8 cellular contexts compared by ENCODE assay signal in the genomic region with DNA sequence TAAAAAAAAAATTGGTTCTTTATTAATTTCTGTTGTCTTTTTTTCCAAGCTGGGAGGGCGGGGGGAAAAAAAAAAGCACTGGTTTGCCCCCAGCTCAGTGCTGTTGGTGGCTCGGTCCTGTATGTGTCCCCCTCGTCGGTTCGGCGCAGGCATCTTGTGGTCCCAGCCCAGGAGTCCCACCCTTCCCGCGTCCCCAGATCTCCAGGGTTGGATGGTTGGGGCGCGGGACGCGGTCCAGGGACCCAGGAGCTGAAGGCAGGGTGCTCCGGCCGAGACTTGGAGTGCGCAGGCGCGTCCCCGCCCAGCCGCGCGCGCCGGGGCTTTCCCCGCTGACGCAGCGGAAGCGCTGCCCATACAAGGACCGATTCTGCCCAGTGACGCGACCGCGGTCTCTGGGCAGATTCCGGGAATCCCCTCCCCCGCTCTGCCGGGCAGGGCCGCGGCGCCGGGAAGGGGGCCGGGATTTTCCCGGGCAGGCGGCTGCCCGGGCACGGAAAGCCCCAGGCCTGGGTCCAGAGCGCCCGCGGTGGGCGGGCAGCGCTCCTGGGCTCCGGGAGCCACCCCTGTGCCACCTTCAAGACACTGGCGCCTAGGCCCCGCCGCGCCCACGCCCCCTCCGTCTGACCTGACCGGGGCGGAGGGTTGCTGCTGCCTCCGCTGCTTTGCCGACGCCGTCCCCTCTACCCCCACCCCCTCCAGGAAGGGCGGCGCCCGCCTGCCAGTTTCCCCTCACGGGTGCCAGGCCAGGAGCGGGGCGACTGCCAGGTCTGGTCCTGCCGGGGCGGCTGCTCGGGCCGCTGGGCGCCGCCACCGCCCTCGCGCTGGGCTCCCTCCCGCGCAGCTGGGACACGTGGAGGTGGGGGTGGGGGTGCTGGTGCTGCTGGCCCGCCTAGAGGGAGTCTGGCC. TPM values are rescaled to one million over a fixed set of nuclear protein-coding genes. Genes with fewer than 3 reads are reported as not detected.
DNase-seq lines count a peak whose midpoint lies in the region; ATAC-seq and TF ChIP-seq lines count a peak whose summit lies in the region.

No MANE protein-coding gene starts in this region.

- no peak overlapping the region for H4K91ac ChIP-seq in neuronal stem cell (ENCODE audit: low read depth, low read length, poor library complexity)

- H3K4me1 ChIP-seq in Caco-2 = peaks cover 24% of the 10 kb centered on the region
- peaks cover 35% of the 10 kb centered on the region for H3K4me1 ChIP-seq in Loucy (ENCODE audit: insufficient read depth, low read length, poor library complexity, severe bottlenecking)
- H3K4me1 ChIP-seq in SJSA1 (replicated peaks) = peaks cover 43% of the 10 kb centered on the region
- H3K4me1 ChIP-seq in neuronal stem cell (ENCODE audit: control insufficient read depth in 2 of 2, insufficient read depth in 1 of 2, low read depth in 1 of 2, low read length in 2 of 2) = peaks cover 21 to 37% of the 10 kb centered on the region in 2 donors
- H3K4me1 ChIP-seq in subcutaneous abdominal adipose tissue (ENCODE audit: control insufficient read depth in 5 of 5, insufficient read depth in 5 of 5, low read length in 5 of 5) = peaks cover 13 to 41% (median 32%) of the 10 kb centered on the region in 5 donors

- peak overlapping the region; percentile 29 for H2AK5ac ChIP-seq in neuronal stem cell (ENCODE audit: low read depth, low read length)

- peaks cover 23% of the 10 kb centered on the region for H3K4me1 Mint-ChIP-seq in Caco-2 (ENCODE audit: low read depth, unreplicated experiment)
- H3K4me1 Mint-ChIP-seq in activated naive CD4-positive, alpha-beta T cell treated with anti-CD3 and anti-CD28 coated beads for 36 hours (ENCODE audit: low read depth) = peaks cover 31% of the 10 kb centered on the region

- peak overlapping the region; percentile 93 for H3K4me3 ChIP-seq in Caco-2 (ENCODE audit: low read depth, low read length)
- H3K4me3 ChIP-seq in Loucy (ENCODE audit: low read length, poor library complexity, severe bottlenecking) = peak overlapping the region; percentile 96
- peak overlapping the region; percentile 70 for H3K4me3 ChIP-seq in SJSA1
- peak overlapping the region; percentile 60 to 73 for H3K4me3 ChIP-seq in neuronal stem cell (ENCODE audit: low read length in 2 of 2)
- peak overlapping the region; percentile 75 to 100 (median 98) for H3K4me3 ChIP-seq in subcutaneous abdominal adipose tissue (ENCODE audit: low read depth in 1 of 5, low read length in 5 of 5)

- H3K27ac ChIP-seq in SJSA1 (peak overlapping the region; percentile 93), neuronal stem cell (replicated peaks; ENCODE audit: low read length) (no peak overlapping the region), subcutaneous abdominal adipose tissue (ENCODE audit: low read depth, low read length) (peak overlapping the region; percentile 100)

- H4K8ac ChIP-seq in neuronal stem cell (ENCODE audit: low read depth, low read length) = no peak overlapping the region

- H2AFZ ChIP-seq in Loucy (ENCODE audit: low read length) = peak overlapping the region; percentile 78
- peak overlapping the region; percentile 88 for H2AFZ ChIP-seq in neuronal stem cell (ENCODE audit: low read length)

- H4K20me1 ChIP-seq in Loucy (ENCODE audit: insufficient read depth, low read length, poor library complexity, severe bottlenecking) = no peaks in the 10 kb centered on the region

- H3K36me3 Mint-ChIP-seq in Caco-2 (ENCODE audit: insufficient read depth, unreplicated experiment) = peaks cover 57% of the 10 kb centered on the region
- peaks cover 16% of the 10 kb centered on the region for H3K36me3 Mint-ChIP-seq in activated naive CD4-positive, alpha-beta T cell treated with anti-CD3 and anti-CD28 coated beads for 36 hours (ENCODE audit: low read depth)

- H3K23ac ChIP-seq in neuronal stem cell (ENCODE audit: low read depth, low read length, poor library complexity) = peak overlapping the region; percentile 90

- no peak overlapping the region for H2BK12ac ChIP-seq in neuronal stem cell (ENCODE audit: low read length)

- H3F3A ChIP-seq in Loucy (ENCODE audit: low read depth) = no peaks in the 10 kb centered on the region; the same call in 1 of the 2 replicates

- ATAC-seq in GM21528 (IDR thresholded peaks at IDR 0.05; ENCODE audit: low FRiP score, unreplicated experiment) = peak; percentile 33

- no TSS peak for BruUV-seq in Caco-2 (replicated peaks; lab: Mats Ljungman, UMichigan)

- H2BK15ac ChIP-seq in neuronal stem cell (ENCODE audit: low read length) = no peak overlapping the region

- WGBS in neuronal stem cell (ENCODE audit: extremely low coverage in 2 of 2, insufficient read length in 2 of 2, insufficient replicate concordance in 1 of 2), 2 donors = no CpG with 5 or more reads among the region's 81 CpGs

- CTCF ChIA-PET in Caco-2 (lab: Charles Lee) = interaction anchor here (0.5 to 3.7 kb wide), 9 partner anchors 11 to 183 kb away, joined by 3 to 38 read pairs (median 5); partner anchors contain the start of gene TRIR
- CTCF ChIA-PET in activated naive CD4-positive, alpha-beta T cell treated with anti-CD3 and anti-CD28 coated beads for 36 hours (lab: Charles Lee) = interaction anchor here (1.3 to 13.8 kb wide), 5 partner anchors 11 to 54 kb away, joined by 3 to 341 read pairs (median 40); partner anchors contain the start of gene HOOK2

- peaks cover 21% of the 10 kb centered on the region for H3K79me2 ChIP-seq in Loucy (ENCODE audit: insufficient read depth, low read length)

- H3K36me3 ChIP-seq in Caco-2 (ENCODE audit: control insufficient read depth, insufficient read depth, low read length) (no peaks in the 10 kb centered on the region; the same call in 1 of the 2 replicates), Loucy (ENCODE audit: insufficient read depth, low read length) (no peaks in the 10 kb centered on the region), SJSA1 (peaks cover 16% of the 10 kb centered on the region), neuronal stem cell (replicated peaks in 1 of 2; ENCODE audit: control insufficient read depth in 2 of 2, insufficient read depth in 2 of 2, low read length in 2 of 2) (peaks cover under 1 to 12% of the 10 kb centered on the region in 2 donors), subcutaneous abdominal adipose tissue (ENCODE audit: control insufficient read depth in 5 of 5, insufficient read depth in 5 of 5, low read length in 5 of 5) (peaks cover 0 to 10% (median 4%) of the 10 kb centered on the region in 5 donors)

- no peaks in the 10 kb centered on the region for H3K27me3 Mint-ChIP-seq in Caco-2 (ENCODE audit: insufficient read depth, unreplicated experiment)
- H3K27me3 Mint-ChIP-seq in activated naive CD4-positive, alpha-beta T cell treated with anti-CD3 and anti-CD28 coated beads for 36 hours (ENCODE audit: low read depth) = no peaks in the 10 kb centered on the region

- no peak overlapping the region for H2BK120ac ChIP-seq in neuronal stem cell (ENCODE audit: low read depth, low read length)

- H3K14ac ChIP-seq in neuronal stem cell (ENCODE audit: low read length) = no peak overlapping the region

- peak overlapping the region; percentile 70 for H3K18ac ChIP-seq in neuronal stem cell (ENCODE audit: low read length)

- peak overlapping the region; percentile 92 for H3K4me3 Mint-ChIP-seq in Caco-2 (ENCODE audit: unreplicated experiment)
- peak overlapping the region; percentile 97 for H3K4me3 Mint-ChIP-seq in activated naive CD4-positive, alpha-beta T cell treated with anti-CD3 and anti-CD28 coated beads for 36 hours

- peak overlapping the region; percentile 83 for H3K27ac Mint-ChIP-seq in Caco-2 (ENCODE audit: unreplicated experiment)
- peak overlapping the region; percentile 96 for H3K27ac Mint-ChIP-seq in activated naive CD4-positive, alpha-beta T cell treated with anti-CD3 and anti-CD28 coated beads for 36 hours

- H3K9me3 ChIP-seq in Caco-2 (no peaks in the 10 kb centered on the region), Loucy (ENCODE audit: insufficient read depth, low read depth, low read length) (no peaks in the 10 kb centered on the region), SJSA1 (replicated peaks) (no peaks in the 10 kb centered on the region), neuronal stem cell (replicated peaks in 1 of 2; ENCODE audit: control insufficient read depth in 2 of 2, insufficient read depth in 1 of 2, low read depth in 1 of 2, low read length in 2 of 2) (no peaks in the 10 kb centered on the region), subcutaneous abdominal adipose tissue (ENCODE audit: control insufficient read depth in 5 of 5, low read length in 5 of 5) (no peaks in the 10 kb centered on the region)

- H3K9me3 Mint-ChIP-seq in Caco-2 (ENCODE audit: unreplicated experiment) = no peaks in the 10 kb centered on the region
- no peaks in the 10 kb centered on the region for H3K9me3 Mint-ChIP-seq in activated naive CD4-positive, alpha-beta T cell treated with anti-CD3 and anti-CD28 coated beads for 36 hours

- H3K79me1 ChIP-seq in neuronal stem cell (ENCODE audit: low read depth, low read length) = peaks cover 4% of the 10 kb centered on the region

- H3K4ac ChIP-seq in neuronal stem cell (ENCODE audit: low read length) = peak overlapping the region; percentile 30

- intact Hi-C loops in Caco-2 (cut with micrococcal nuclease; ENCODE audit: unreplicated experiment) = loop anchor here (5.0 kb wide), 1 partner anchor 359 kb away; the partner anchor contains the start of genes IER2 and STX10
- intact Hi-C loops in activated naive CD4-positive, alpha-beta T cell treated with anti-CD3 and anti-CD28 coated beads for 36 hours (cut with micrococcal nuclease) = loop anchor here (1.0 kb wide), 2 partner anchors 59 to 112 kb away; partner anchors contain the start of genes DHPS and TRIR

- H3K27me3 ChIP-seq in Caco-2 (replicated peaks; ENCODE audit: control insufficient read depth, insufficient read depth, low read length) (no peaks in the 10 kb centered on the region), Loucy (ENCODE audit: insufficient read depth, low read length, poor library complexity, severe bottlenecking) (no peaks in the 10 kb centered on the region), SJSA1 (replicated peaks) (no peaks in the 10 kb centered on the region), neuronal stem cell (ENCODE audit: control insufficient read depth in 3 of 3, insufficient read depth in 3 of 3, low read depth in 1 of 3, low read length in 3 of 3) (peaks cover 0 to 31% (median 3%) of the 10 kb centered on the region in 3 experiments), subcutaneous abdominal adipose tissue (ENCODE audit: control insufficient read depth in 5 of 5, insufficient read depth in 4 of 5, low read length in 5 of 5) (no peaks in the 10 kb centered on the region)

- no peaks in the 10 kb centered on the region for H3K9me2 ChIP-seq in Loucy (replicated peaks; ENCODE audit: low read depth, low read length)

- H3K9ac ChIP-seq in Loucy (ENCODE audit: low read depth, low read length, poor library complexity, severe bottlenecking) (peak overlapping the region; percentile 94), neuronal stem cell (ENCODE audit: low read depth, low read length, poor library complexity) (peak overlapping the region; percentile 73), subcutaneous abdominal adipose tissue (ENCODE audit: low read length in 5 of 5) (peak overlapping the region; percentile 90 to 100 (median 100))

- TF ChIP-seq CTCF in Caco-2 (IDR thresholded peaks at IDR 0.05; ENCODE audit: insufficient read depth in 1 of 2, low read depth in 1 of 2, low read length in 1 of 2, severe bottlenecking in 1 of 2, unreplicated experiment in 1 of 2) = no peak
- no peak for TF ChIP-seq CTCF in Loucy (conservative IDR thresholded peaks at IDR 0.05; ENCODE audit: low read length)

- peak; percentile 89 to 94 for DNase-seq in Caco-2
- DNase-seq in SJSA1 (ENCODE audit: low read depth in 1 of 2, low spot score in 2 of 2) = peak; percentile 94 to 99
- peak; percentile 93 for DNase-seq in activated naive CD4-positive, alpha-beta T cell treated with anti-CD3 and anti-CD28 coated beads for 36 hours
- DNase-seq in foreskin melanocyte = peak; percentile 85
- DNase-seq in neuronal stem cell (ENCODE audit: low spot score) = peak; percentile 94

- H2BK5ac ChIP-seq in neuronal stem cell (ENCODE audit: low read length) = peak overlapping the region; percentile 55

- POLR2A ChIA-PET in Caco-2 (lab: Charles Lee) = interaction anchor here (0.6 to 3.0 kb wide), 9 partner anchors 9 to 1375 kb away, joined by 3 to 36 read pairs (median 6); partner anchors contain the start of genes GET3, PRDX2, RGL3 and THSD8

- H3K4me2 ChIP-seq in Loucy (ENCODE audit: low read depth, low read length, poor library complexity, severe bottlenecking) (peak overlapping the region; percentile 96), neuronal stem cell (ENCODE audit: insufficient read depth, low read length, poor library complexity, severe bottlenecking) (peak overlapping the region; percentile 99)

RNA-seq across cellular contexts. Expression of gene JUNB, which starts 2.3 kb away (rescaled TPM):
- total RNA-seq in Caco-2 (2022) = 16.4 and 19.4 TPM in 2 replicates
- 112 and 115 TPM in 2 replicates for total RNA-seq in SJSA1 (2014; rRNA removed; shearing (Covaris generic))
- 100 to 1,000 TPM; 292 to 296 TPM for total RNA-seq in activated naive CD4-positive, alpha-beta T cell treated with anti-CD3 and anti-CD28 coated beads for 36 hours
- 6.1 TPM for polyA plus RNA-seq in neuronal stem cell (2013, experiment 1 of 2)
- polyA plus RNA-seq in neuronal stem cell (2013, experiment 2 of 2) = 5.9 TPM

RNA-seq across cellular contexts. Expression of gene PRDX2, which starts 8.1 kb away (rescaled TPM):
- 265 and 285 TPM in 2 replicates for total RNA-seq in Caco-2 (2022)
- 4.6 and 8.7 TPM in 2 replicates for total RNA-seq in SJSA1 (2014; rRNA removed; shearing (Covaris generic))
- 100 to 1,000 TPM; 237 to 249 TPM for total RNA-seq in activated naive CD4-positive, alpha-beta T cell treated with anti-CD3 and anti-CD28 coated beads for 36 hours
- polyA plus RNA-seq in neuronal stem cell (2013, experiment 1 of 2) = 509 TPM
- 486 TPM for polyA plus RNA-seq in neuronal stem cell (2013, experiment 2 of 2)

RNA-seq across cellular contexts. Expression of gene THSD8, which starts 8.3 kb away (rescaled TPM):
- total RNA-seq in Caco-2 (2022) = 23.9 and 25.9 TPM in 2 replicates
- total RNA-seq in SJSA1 (2014; rRNA removed; shearing (Covaris generic)) = not detected in 2 replicates
- total RNA-seq in activated naive CD4-positive, alpha-beta T cell treated with anti-CD3 and anti-CD28 coated beads for 36 hours = 10 to 100 TPM; 41.4 to 43.2 TPM
- polyA plus RNA-seq in neuronal stem cell (2013, experiment 1 of 2) = 26.3 TPM
- polyA plus RNA-seq in neuronal stem cell (2013, experiment 2 of 2) = 22.2 TPM

RNA-seq across cellular contexts. Expression of gene RNASEH2A, which starts 12.8 kb away (rescaled TPM):
- total RNA-seq in Caco-2 (2022) = 30.9 and 37.6 TPM in 2 replicates
- total RNA-seq in SJSA1 (2014; rRNA removed; shearing (Covaris generic)) = 68.8 and 78.9 TPM in 2 replicates
- total RNA-seq in activated naive CD4-positive, alpha-beta T cell treated with anti-CD3 and anti-CD28 coated beads for 36 hours = 10 to 100 TPM; 54.8 to 55.6 TPM
- 28.6 TPM for polyA plus RNA-seq in neuronal stem cell (2013, experiment 1 of 2)
- 28.7 TPM for polyA plus RNA-seq in neuronal stem cell (2013, experiment 2 of 2)

RNA-seq across cellular contexts. Expression of gene HOOK2, which starts 18.2 kb away (rescaled TPM):
- total RNA-seq in Caco-2 (2022) = 74.2 and 80.4 TPM in 2 replicates
- total RNA-seq in SJSA1 (2014; rRNA removed; shearing (Covaris generic)) = 12.4 and 27.5 TPM in 2 replicates
- total RNA-seq in activated naive CD4-positive, alpha-beta T cell treated with anti-CD3 and anti-CD28 coated beads for 36 hours = 10 to 100 TPM; 14.0 to 14.9 TPM
- polyA plus RNA-seq in neuronal stem cell (2013, experiment 1 of 2) = 15.5 TPM
- 15.0 TPM for polyA plus RNA-seq in neuronal stem cell (2013, experiment 2 of 2)

Comparison
In these comparisons a context has a peak if more than half of its experiments do, and no peak if none do; other contexts are left out.
1. RNA of gene PRDX2, which starts 8.1 kb away (total RNA-seq): 265 to 285 TPM in Caco-2 and 237 to 249 TPM in activated naive CD4-positive, alpha-beta T cell treated with anti-CD3 and anti-CD28 coated beads for 36 hours; 4.6 to 8.7 TPM in SJSA1; every median in the first group is over 10 times any median in the second.
2. RNA of gene THSD8, which starts 8.3 kb away (total RNA-seq): 41.4 to 43.2 TPM in activated naive CD4-positive, alpha-beta T cell treated with anti-CD3 and anti-CD28 coated beads for 36 hours and 23.9 to 25.9 TPM in Caco-2; not detected in SJSA1; every median in the first group is over 10 times any median in the second.
3. Peak in every context shown above with its lines, with median percentiles within 50 percentile points of each other: DNase-seq, H3K4me3 ChIP-seq and H3K9ac ChIP-seq.